Comparison of ENCODE assay signal across 25 cellular contexts in the genomic region with DNA sequence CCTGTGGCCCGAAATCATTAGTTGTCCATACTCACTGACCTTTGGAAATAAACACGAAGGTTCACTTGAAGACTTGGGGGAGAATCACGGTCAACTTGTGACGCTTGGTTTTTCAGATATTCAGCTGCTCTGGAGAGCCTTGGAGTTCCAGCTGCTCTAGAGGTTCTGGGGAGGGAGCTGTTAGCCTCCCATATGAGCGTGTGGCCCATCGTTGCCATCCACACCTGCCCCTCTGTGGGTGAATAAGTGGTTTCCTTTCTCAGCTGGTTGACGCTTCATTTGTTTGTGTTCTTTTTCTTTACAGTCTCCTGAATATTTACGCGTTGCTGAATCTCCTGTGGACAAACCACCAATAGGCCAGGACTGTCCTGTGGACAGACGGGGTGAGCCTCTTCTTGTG. TPM values are rescaled to one million over a fixed set of nuclear protein-coding genes. Genes with fewer than 3 reads are reported as not detected.
DNase-seq lines count a peak whose midpoint lies in the region; ATAC-seq, FAIRE-seq and TF ChIP-seq lines count a peak whose summit lies in the region.
"Had no signal": no experiment of that assay in that cellular context is flagged by ENCODE, and none has a peak within 500 bp of the region (broad histone marks: within the 10 kb centered on the region; RNA-seq: fewer than 3 reads in every experiment).

No MANE protein-coding gene starts in this region.

- no peak for FAIRE-seq in kidney (lab: Jason Lieb, UNC)
- FAIRE-seq: GM18507, HepG2, islet of Langerhans, urothelium cell line had no signal

- no peak for ATAC-seq in CD4-positive, CD25-positive, alpha-beta regulatory T cell (ENCODE audit: low read depth in 2 of 2)
- no peak for ATAC-seq in CD8-positive, alpha-beta T cell
- peak in 1 of 4 experiments; percentile 37 for ATAC-seq in T-cell (replicated peaks in 1 of 4)
- ATAC-seq in HG03159 (IDR thresholded peaks at IDR 0.05; ENCODE audit: unreplicated experiment), result no peak
- ATAC-seq in GM18873 (IDR thresholded peaks at IDR 0.05; ENCODE audit: low FRiP score, unreplicated experiment), result no peak
- ATAC-seq: foreskin keratinocyte, lower lobe of right lung had no signal

- no peaks in the 10 kb centered on the region for H3K79me2 ChIP-seq in Karpas-422 (ENCODE audit: low read length)
- H3K79me2 ChIP-seq: hepatocyte had no signal

- TF ChIP-seq CTCF in CD8-positive, alpha-beta T cell (IDR thresholded peaks at IDR 0.05), result no peak
- TF ChIP-seq CTCF in kidney (IDR thresholded peaks at IDR 0.05; ENCODE audit: borderline replicate concordance, extremely low read depth, insufficient read depth), result no peak

- H3K27ac Mint-ChIP-seq in CD4-positive, CD25-positive, alpha-beta regulatory T cell, result peak overlapping the region; percentile 18 to 85 (median 55)
- H3K27ac Mint-ChIP-seq in CD8-positive, alpha-beta T cell, result peak overlapping the region; percentile 86
- H3K27ac Mint-ChIP-seq in T-cell, result peak overlapping the region; percentile 84 to 92
- H3K27ac Mint-ChIP-seq: activated B cell treated with CpG ODN at 0.5 μM for 24 hours; activated T-helper 2 cell treated with anti-CD3 and anti-CD28 coated beads, Interferon-gamma antibody, Interleukin-2, Interleukin-4, amounts not matched to agents 10 μg/mL and 5 μg/mL and 100 μg/mL, durations not matched to agents 14 hours and 24 hours and 36 hours; HFFc6 had no signal

- intact Hi-C loops in CD8-positive, alpha-beta T cell (cut with DNase I, micrococcal nuclease), result loop anchor here (2.0 to 5.0 kb wide), 3 partner anchors 13 to 34 kb away; a partner anchor contains a TSS
- intact Hi-C loops in kidney (cut with DNase I), result no loop called here

- H3K4me3 Mint-ChIP-seq in CD4-positive, CD25-positive, alpha-beta regulatory T cell, result peak overlapping the region in 2 of 4 donors; percentile 25 to 64
- H3K4me3 Mint-ChIP-seq in CD8-positive, alpha-beta T cell, result peak overlapping the region; percentile 79
- H3K4me3 Mint-ChIP-seq in T-cell, result peak overlapping the region; percentile 40 to 83 (median 68)
- H3K4me3 Mint-ChIP-seq: activated B cell treated with CpG ODN at 0.5 μM for 24 hours, HFFc6 had no signal

- H3K9ac ChIP-seq in kidney (ENCODE audit: low read length in 2 of 2) (no peak overlapping the region), Karpas-422 (ENCODE audit: low read length) (no peak overlapping the region)

- H3K27me3 ChIP-seq in CD4-positive, CD25-positive, alpha-beta regulatory T cell (ENCODE audit: control insufficient read depth, insufficient read depth, low read length), result no peaks in the 10 kb centered on the region
- no peaks in the 10 kb centered on the region for H3K27me3 ChIP-seq in CD8-positive, alpha-beta T cell (ENCODE audit: insufficient read depth, low read length)
- no peaks in the 10 kb centered on the region for H3K27me3 ChIP-seq in Karpas-422 (ENCODE audit: low read length)
- H3K27me3 ChIP-seq: foreskin keratinocyte, hepatocyte had no signal

- H3K9me3 ChIP-seq in CD4-positive, CD25-positive, alpha-beta regulatory T cell (ENCODE audit: control insufficient read depth in 2 of 2, low read length in 2 of 2), result no peaks in the 10 kb centered on the region
- no peaks in the 10 kb centered on the region for H3K9me3 ChIP-seq in CD8-positive, alpha-beta T cell (ENCODE audit: low read length)
- H3K9me3 ChIP-seq in kidney (ENCODE audit: control insufficient read depth in 1 of 2, low read length in 2 of 2), result no peaks in the 10 kb centered on the region
- no peaks in the 10 kb centered on the region for H3K9me3 ChIP-seq in Karpas-422 (ENCODE audit: low read length)
- H3K9me3 ChIP-seq: lower lobe of right lung had no signal

- POLR2A ChIA-PET in CD8-positive, alpha-beta T cell (lab: Charles Lee), result interaction anchor here (0.9 to 2.4 kb wide), 4 partner anchors 18 to 36 kb away, joined by 3 to 10 read pairs (median 6); a partner anchor contains a TSS
- POLR2A ChIA-PET in T-cell (lab: Charles Lee), result interaction anchor here in 1 of 2 donors (0.6 kb wide), 1 partner anchor 463 kb away, joined by 3 read pairs; no protein-coding TSS in a partner anchor

- H3K4me1 Mint-ChIP-seq in CD4-positive, CD25-positive, alpha-beta regulatory T cell, result peaks cover 0 to 64% (median 14%) of the 10 kb centered on the region in 4 donors
- peaks cover 84% of the 10 kb centered on the region for H3K4me1 Mint-ChIP-seq in CD8-positive, alpha-beta T cell (ENCODE audit: low read depth)
- H3K4me1 Mint-ChIP-seq in T-cell, result peaks cover 75 to 83% (median 83%) of the 10 kb centered on the region in 3 donors
- H3K4me1 Mint-ChIP-seq: activated B cell treated with CpG ODN at 0.5 μM for 24 hours had no signal

- no peak overlapping the region for H3K4me3 ChIP-seq in CD4-positive, CD25-positive, alpha-beta regulatory T cell (ENCODE audit: low read depth, low read length)
- peak overlapping the region; percentile 60 for H3K4me3 ChIP-seq in CD8-positive, alpha-beta T cell (ENCODE audit: low read depth, low read length)
- H3K4me3 ChIP-seq in kidney (ENCODE audit: low read length in 2 of 2) (no peak overlapping the region), Karpas-422 (ENCODE audit: low read length) (no peak overlapping the region)
- H3K4me3 ChIP-seq: hepatocyte, lower lobe of right lung had no signal

- H3K36me3 ChIP-seq in CD4-positive, CD25-positive, alpha-beta regulatory T cell (ENCODE audit: control insufficient read depth, insufficient read depth, low read length), result peaks cover 3% of the 10 kb centered on the region
- H3K36me3 ChIP-seq in CD8-positive, alpha-beta T cell (ENCODE audit: insufficient read depth, low read length), result peaks cover 17% of the 10 kb centered on the region
- no peaks in the 10 kb centered on the region for H3K36me3 ChIP-seq in kidney (ENCODE audit: control insufficient read depth in 1 of 2, insufficient read depth in 2 of 2, low read length in 2 of 2)
- H3K36me3 ChIP-seq in Karpas-422 (ENCODE audit: insufficient read depth, low read length), result no peaks in the 10 kb centered on the region
- H3K36me3 ChIP-seq: lower lobe of right lung had no signal

- no peak overlapping the region for H3K4me2 ChIP-seq in Karpas-422 (ENCODE audit: low read depth, low read length, poor library complexity, severe bottlenecking)
- H3K4me2 ChIP-seq: hepatocyte had no signal

- peaks cover 13% of the 10 kb centered on the region for H3K36me3 Mint-ChIP-seq in CD4-positive, CD25-positive, alpha-beta regulatory T cell
- peaks cover 46% of the 10 kb centered on the region for H3K36me3 Mint-ChIP-seq in CD8-positive, alpha-beta T cell
- H3K36me3 Mint-ChIP-seq in T-cell, result peaks cover 22% of the 10 kb centered on the region

- H3K9me3 Mint-ChIP-seq in CD4-positive, CD25-positive, alpha-beta regulatory T cell, result peaks cover 0 to 2% (median 0%) of the 10 kb centered on the region in 7 donors
- H3K9me3 Mint-ChIP-seq in CD8-positive, alpha-beta T cell, result no peaks in the 10 kb centered on the region
- no peaks in the 10 kb centered on the region for H3K9me3 Mint-ChIP-seq in T-cell
- H3K9me3 Mint-ChIP-seq: activated B cell treated with CpG ODN at 0.5 μM for 24 hours; activated T-helper 2 cell treated with anti-CD3 and anti-CD28 coated beads, Interferon-gamma antibody, Interleukin-2, Interleukin-4, amounts not matched to agents 10 μg/mL and 5 μg/mL and 100 μg/mL, durations not matched to agents 14 hours and 24 hours and 36 hours; HFFc6 had no signal

- H3K4me1 ChIP-seq in CD4-positive, CD25-positive, alpha-beta regulatory T cell (ENCODE audit: control insufficient read depth, insufficient read depth, low read length, poor library complexity, severe bottlenecking), result no peaks in the 10 kb centered on the region
- peaks cover 75% of the 10 kb centered on the region for H3K4me1 ChIP-seq in CD8-positive, alpha-beta T cell (ENCODE audit: insufficient read depth, low read length)
- H3K4me1 ChIP-seq in kidney (ENCODE audit: control insufficient read depth in 1 of 2, insufficient read depth in 1 of 2, low read depth in 1 of 2, low read length in 2 of 2), result no peaks in the 10 kb centered on the region
- H3K4me1 ChIP-seq in Karpas-422 (ENCODE audit: low read length), result no peaks in the 10 kb centered on the region
- H3K4me1 ChIP-seq: foreskin keratinocyte, lower lobe of right lung had no signal

- no peak overlapping the region for H3K27ac ChIP-seq in CD4-positive, CD25-positive, alpha-beta regulatory T cell (ENCODE audit: insufficient read depth, low read length, poor library complexity, severe bottlenecking)
- no peak overlapping the region for H3K27ac ChIP-seq in CD8-positive, alpha-beta T cell (ENCODE audit: low read depth, low read length)
- H3K27ac ChIP-seq in kidney (ENCODE audit: low read depth in 2 of 2, low read length in 2 of 2) (no peak overlapping the region), Karpas-422 (ENCODE audit: low read length) (no peak overlapping the region)
- H3K27ac ChIP-seq: foreskin keratinocyte, hepatocyte, lower lobe of right lung had no signal

- no peak for DNase-seq in CD4-positive, CD25-positive, alpha-beta regulatory T cell
- no peak for DNase-seq in CD8-positive, alpha-beta T cell
- DNase-seq in T-cell (no peak), kidney (peak; percentile 31), SKM-1 treated with dmso at 0.1 percent for 144 hours (lab: John Stamatoyannopoulos, UW; ENCODE audit: unreplicated experiment) (no peak), Karpas-422 (no peak)
- DNase-seq: activated B cell treated with CpG ODN at 0.5 μM for 24 hours; activated CD8-positive, alpha-beta memory T cell treated with anti-CD3 and anti-CD28 coated beads for 24 hours; AML-193; erythroblast; foreskin keratinocyte; HFFc6; NCI-H2227 treated with DMSO at 0.1 percent for 48 hours; stimulated activated CD4-positive, alpha-beta T cell treated with anti-CD3 and anti-CD28 coated beads, Interleukin-4, amount 100 ng/mL, for 4 hours; T-helper 9 cell had no signal

- H4K20me1 ChIP-seq in Karpas-422 (ENCODE audit: insufficient read depth, low read depth, low read length), result no peaks in the 10 kb centered on the region

- CTCF ChIA-PET in CD8-positive, alpha-beta T cell (lab: Charles Lee), result interaction anchor here (1.1 to 4.7 kb wide), 9 partner anchors 10 to 182 kb away, joined by 4 to 31 read pairs (median 7); no protein-coding TSS in a partner anchor
- CTCF ChIA-PET in T-cell (lab: Charles Lee), result interaction anchor here (0.6 to 1.2 kb wide), 2 partner anchors 21 to 48 kb away, joined by 3 read pairs; no protein-coding TSS in a partner anchor

- no peaks in the 10 kb centered on the region for H3K27me3 Mint-ChIP-seq in CD4-positive, CD25-positive, alpha-beta regulatory T cell
- H3K27me3 Mint-ChIP-seq in CD8-positive, alpha-beta T cell (ENCODE audit: low read depth), result no peaks in the 10 kb centered on the region
- no peaks in the 10 kb centered on the region for H3K27me3 Mint-ChIP-seq in T-cell

- H3K9me2 ChIP-seq in Karpas-422 (replicated peaks; ENCODE audit: insufficient read depth, low read length), result no peaks in the 10 kb centered on the region

- no peak overlapping the region for H2AFZ ChIP-seq in Karpas-422 (ENCODE audit: low read length)
- H2AFZ ChIP-seq: hepatocyte had no signal

RNA-seq across cellular contexts. Expression of a gene that starts 35.6 kb away (rescaled TPM):
- total RNA-seq in CD4-positive, CD25-positive, alpha-beta regulatory T cell, result 13.9 TPM
- 10 to 100 TPM in 2 of 4 donors, 1 to 10 TPM in 2; 8.6 to 24.2 (median 15.5) TPM for polyA plus RNA-seq in CD4-positive, CD25-positive, alpha-beta regulatory T cell
- 100 to 1,000 TPM; 106 to 108 TPM for total RNA-seq in CD8-positive, alpha-beta T cell
- 100 to 1,000 TPM in 2 of 5 donors, 10 to 100 TPM in 3; 78.9 to 118 (median 94.9) TPM for total RNA-seq in T-cell
- total RNA-seq in kidney, result 6.1 TPM
- 1.0 TPM for polyA plus RNA-seq in kidney (ENCODE audit: insufficient read depth, low read depth, low replicate concordance)
- not detected in 2 replicates for total RNA-seq in Karpas-422 (2014; rRNA removed; shearing (Covaris generic); ENCODE audit: low replicate concordance)
- total RNA-seq: activated B cell treated with CpG ODN at 0.5 μM for 24 hours, MCF 10A had no signal
